Comparison of ENCODE assay signal across 9 cellular contexts in the genomic region with DNA sequence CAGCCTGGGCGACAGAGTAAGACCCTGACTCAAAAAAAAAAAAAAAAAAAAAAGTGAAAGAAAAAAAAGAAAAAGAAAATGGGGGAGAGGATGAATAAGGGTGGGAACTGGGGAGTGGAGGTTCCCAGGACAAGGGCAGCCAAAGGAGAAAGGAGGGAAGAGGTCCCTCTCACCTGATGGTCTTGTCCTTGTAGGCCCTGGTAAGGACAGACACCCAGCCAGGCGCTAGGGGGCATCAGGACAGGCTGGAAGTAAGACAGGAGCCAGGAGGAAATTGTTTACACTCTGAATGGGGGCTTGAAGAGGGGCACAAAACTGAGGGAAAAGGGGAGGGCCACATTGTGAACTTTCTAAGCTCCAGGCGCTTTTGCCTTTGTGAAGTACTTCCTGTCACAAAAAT. TPM values are rescaled to one million over a fixed set of nuclear protein-coding genes. Genes with fewer than 3 reads are reported as not detected.
A peak's percentile ranks its signal among the peaks of the same experiment; 100 is the strongest.
DNase-seq lines count a peak whose midpoint lies in the region; ATAC-seq, FAIRE-seq and TF ChIP-seq lines count a peak whose summit lies in the region.
"Had no signal": no experiment of that assay in that cellular context is flagged by ENCODE, and none has a peak within 500 bp of the region (broad histone marks: within the 10 kb centered on the region; RNA-seq: fewer than 3 reads in every experiment).

No MANE protein-coding gene starts in this region.

- no peak overlapping the region for H4K8ac ChIP-seq in H9 (replicated peaks; ENCODE audit: insufficient read length, low read depth, low read length)

- H4K5ac ChIP-seq in H9 (ENCODE audit: insufficient read length, low read depth, low read length) = no peak overlapping the region

- no peak overlapping the region for H3K4me3 Mint-ChIP-seq in H9
- H3K4me3 Mint-ChIP-seq: activated naive CD8-positive, alpha-beta T cell treated with anti-CD3 and anti-CD28 coated beads, Interleukin-2, amount 10 ng/mL, durations not matched to agents 7 days and 5 days had no signal

- no CpG with 5 or more reads among the region's 3 CpGs for WGBS in H9 (ENCODE audit: extremely low coverage, insufficient read length, low lambda C conversion rate)
- 63% methylated on average over 3 of the region's 3 CpGs for WGBS in HepG2 (ENCODE audit: low lambda C conversion rate)
- whole genome bisulfite sequencing in sigmoid colon, 2 donors = 74 to 82% methylated on average over 3 of the region's 3 CpGs

- no peak overlapping the region for H3K23ac ChIP-seq in H9 (ENCODE audit: insufficient read length, low read depth, low read length)

- TF ChIP-seq CTCF in DND-41 (IDR thresholded peaks at IDR 0.05; ENCODE audit: borderline replicate concordance, extremely low read depth, low read length, poor library complexity, severe bottlenecking) (peak; percentile 37), H9 (conservative IDR thresholded peaks at IDR 0.05) (peak; percentile 65), VCaP (conservative IDR thresholded peaks at IDR 0.05) (0 out of 2 replicates have a peak, but pooled peaks have one; percentile 20), HepG2 (CRISPR knock-in tag; IDR thresholded peaks at IDR 0.05) (peak; percentile 78), sigmoid colon (IDR thresholded peaks at IDR 0.05) (no peak)

- peaks cover 11% of the 10 kb centered on the region for H3K79me2 ChIP-seq in DND-41 (ENCODE audit: insufficient read depth, low read length)
- H3K79me2 ChIP-seq in H9 (ENCODE audit: insufficient read depth, low read length) = no peaks in the 10 kb centered on the region
- H3K79me2 ChIP-seq in HepG2 (ENCODE audit: insufficient read depth, low read length) = peaks cover 3% of the 10 kb centered on the region

- H2AFZ ChIP-seq in DND-41 (ENCODE audit: low read depth, low read length) (no peak overlapping the region), H9 (ENCODE audit: low read length) (no peak overlapping the region), HepG2 (ENCODE audit: low read length) (no peak overlapping the region)

- DNase-seq in DND-41 (no peak), H9 (peak; percentile 65), HepG2 (ENCODE audit: low spot score) (peak; percentile 58), sigmoid colon (no peak)
- DNase-seq: activated naive CD8-positive, alpha-beta T cell treated with anti-CD3 and anti-CD28 coated beads, Interleukin-2, amount 10 ng/mL, durations not matched to agents 7 days and 5 days; T-helper 9 cell had no signal

- FAIRE-seq in HepG2 (lab: Jason Lieb, UNC) = no peak

- no peaks in the 10 kb centered on the region for H3K9me3 ChIP-seq in DND-41 (ENCODE audit: insufficient read depth, low read length, severe bottlenecking)
- H3K9me3 ChIP-seq in H9 (ENCODE audit: control insufficient read depth, low read depth, low read length) = no peaks in the 10 kb centered on the region
- no peaks in the 10 kb centered on the region for H3K9me3 ChIP-seq in HepG2 (ENCODE audit: low read length)
- H3K9me3 ChIP-seq in sigmoid colon = no peaks in the 10 kb centered on the region

- H2BK12ac ChIP-seq in H9 (ENCODE audit: insufficient read length, low read depth, low read length) = no peak overlapping the region

- H2BK120ac ChIP-seq in H9 (ENCODE audit: low read depth, low read length, poor library complexity, severe bottlenecking) = no peak overlapping the region

- no peak overlapping the region for H3K18ac ChIP-seq in H9 (ENCODE audit: insufficient read length, low read depth, low read length)

- peaks cover 35% of the 10 kb centered on the region for H3K4me1 ChIP-seq in DND-41 (ENCODE audit: insufficient read depth, low read length)
- no peaks in the 10 kb centered on the region for H3K4me1 ChIP-seq in H9 (ENCODE audit: insufficient read depth, low read length)
- H3K4me1 ChIP-seq in HepG2 (ENCODE audit: insufficient read depth, low read length) = peaks cover 47% of the 10 kb centered on the region
- peaks cover 0 to 25% (median 12%) of the 10 kb centered on the region in 4 donors for H3K4me1 ChIP-seq in sigmoid colon

- H3K4me2 ChIP-seq in DND-41 (ENCODE audit: insufficient read depth, low read length) (peak overlapping the region; percentile 16; the same call in 1 of the 2 replicates), H9 (ENCODE audit: insufficient read depth, insufficient read length, low read length) (no peak overlapping the region), HepG2 (ENCODE audit: low read depth, low read length) (no peak overlapping the region)

- no peak for TF ChIP-seq EP300 in HepG2 (IDR thresholded peaks at IDR 0.05; ENCODE audit: low read depth in 2 of 2, low read length in 2 of 2)
- TF ChIP-seq EP300 in HepG2 (CRISPR knock-in tag; IDR thresholded peaks at IDR 0.05; ENCODE audit: borderline replicate concordance) = no peak
- TF ChIP-seq EP300 in sigmoid colon (IDR thresholded peaks at IDR 0.05) = no peak

- H3T11ph ChIP-seq in H9 (ENCODE audit: low read length) = no peak overlapping the region

- H2BK5ac ChIP-seq in H9 (ENCODE audit: insufficient read length, low read length) = no peak overlapping the region

- BruUV-seq in HepG2 (replicated peaks; lab: Mats Ljungman, UMichigan) = no TSS peak

- no peak overlapping the region for H3K14ac ChIP-seq in H9 (ENCODE audit: insufficient read depth, low read length)

- no peak overlapping the region for H2BK15ac ChIP-seq in H9 (ENCODE audit: low read depth, low read length)

- POLR2A ChIA-PET in HepG2 (lab: Yijun Ruan, JAX) = no interaction called here

- CTCF ChIA-PET in HepG2 (lab: Yijun Ruan, JAX; ENCODE audit: low intra/inter-chr PET ratio, low total read pairs) = interaction anchor here (1.0 to 2.9 kb wide), 2 partner anchors 29 to 578 kb away, joined by 3 to 21 read pairs; no protein-coding TSS in a partner anchor

- H3K27ac ChIP-seq in DND-41 (ENCODE audit: low read length) = no peak overlapping the region
- H3K27ac ChIP-seq in H9 (ENCODE audit: insufficient read length, low read depth, low read length) = no peak overlapping the region
- no peak overlapping the region for H3K27ac ChIP-seq in VCaP
- no peak overlapping the region for H3K27ac ChIP-seq in HepG2 (ENCODE audit: extremely low read length, insufficient read depth, low read length)
- no peak overlapping the region for H3K27ac ChIP-seq in sigmoid colon

- H3K9ac ChIP-seq in DND-41 (ENCODE audit: low read depth, low read length) (no peak overlapping the region), H9 (ENCODE audit: extremely low read depth, insufficient read length, low read length) (no peak overlapping the region), HepG2 (ENCODE audit: insufficient read depth, low read depth, low read length) (no peak overlapping the region)

- H3K79me1 ChIP-seq in H9 (ENCODE audit: insufficient read depth, low read depth, low read length, poor library complexity, severe bottlenecking) = no peaks in the 10 kb centered on the region

- H3K36me3 ChIP-seq in DND-41 (ENCODE audit: insufficient read depth, low read length) (peaks cover 10% of the 10 kb centered on the region), HepG2 (replicated peaks in 1 of 2; ENCODE audit: control insufficient read depth in 1 of 2, insufficient read depth in 2 of 2, low read length in 2 of 2) (peaks cover 1 to 5% of the 10 kb centered on the region in 2 experiments; a peak in 2 of 5 replicates), sigmoid colon (peaks cover 0 to 6% (median 0%) of the 10 kb centered on the region in 4 donors)

- intact Hi-C loops in HepG2 (cut with micrococcal nuclease; ENCODE audit: unreplicated experiment) (loop anchor here (10.0 kb wide), 2 partner anchors 202 to 208 kb away; no protein-coding TSS in a partner anchor), sigmoid colon (cut with DNase I) (loop anchor here (10.0 kb wide), 2 partner anchors 172 to 282 kb away; a partner anchor contains a TSS)

- H2BK20ac ChIP-seq in H9 (ENCODE audit: low read depth, low read length, poor library complexity, severe bottlenecking) = no peak overlapping the region

- H3K4me3 ChIP-seq in DND-41 (ENCODE audit: low read depth in 1 of 2, low read length in 2 of 2) = no peak overlapping the region
- no peak overlapping the region for H3K4me3 ChIP-seq in HepG2 (replicated peaks in 1 of 3; ENCODE audit: insufficient read depth in 1 of 3, low read depth in 2 of 3, low read length in 3 of 3)
- H3K4me3 ChIP-seq in sigmoid colon = no peak overlapping the region

- no peak overlapping the region for H3K56ac ChIP-seq in H9 (ENCODE audit: insufficient read length, low read depth, low read length)

- no peak overlapping the region for H3K4ac ChIP-seq in H9 (ENCODE audit: low read depth, low read length)

- H4K20me1 ChIP-seq in DND-41 (ENCODE audit: insufficient read depth, low read length) (no peaks in the 10 kb centered on the region), H9 (ENCODE audit: control insufficient read depth, insufficient read depth, insufficient read length) (no peaks in the 10 kb centered on the region), HepG2 (ENCODE audit: insufficient read depth, low read length) (no peaks in the 10 kb centered on the region)

- H3K9me3 Mint-ChIP-seq in H9 = peaks cover 0 to 9% of the 10 kb centered on the region in 2 experiments; a peak in 3 of 5 replicates

- H3K27ac Mint-ChIP-seq in H9 = peak overlapping the region in 1 of 3 experiments; percentile 52; a peak in 1 of 7 replicates
- H3K27ac Mint-ChIP-seq: activated naive CD8-positive, alpha-beta T cell treated with anti-CD3 and anti-CD28 coated beads, Interleukin-2, amount 10 ng/mL, durations not matched to agents 7 days and 5 days had no signal

- peaks cover 32% of the 10 kb centered on the region for H3K27me3 Mint-ChIP-seq in H9 (ENCODE audit: low read depth)

- TF ChIP-seq POLR2A in HepG2 (IDR thresholded peaks at IDR 0.05; ENCODE audit: insufficient read depth in 1 of 2, low read depth in 2 of 2, low read length in 2 of 2) (no peak), sigmoid colon (IDR thresholded peaks at IDR 0.05) (no peak)

- peaks cover 11% of the 10 kb centered on the region for H3K23me2 ChIP-seq in H9 (ENCODE audit: insufficient read length, low read depth, low read length, poor library complexity, severe bottlenecking)

- no peak overlapping the region for H4K91ac ChIP-seq in H9 (ENCODE audit: insufficient read length, low read depth, low read length)

- ATAC-seq in DND-41 (ENCODE audit: insufficient read depth, low read depth) = no peak
- ATAC-seq in HepG2 = no peak
- ATAC-seq in GM19463 (IDR thresholded peaks at IDR 0.05; ENCODE audit: unreplicated experiment) = no peak
- no peak for ATAC-seq in HG03460 (IDR thresholded peaks at IDR 0.05; ENCODE audit: unreplicated experiment)

- H3K36me3 Mint-ChIP-seq in H9 (ENCODE audit: insufficient read depth in 1 of 3, low read depth in 3 of 3) = peaks cover 3 to 11% (median 10%) of the 10 kb centered on the region in 3 experiments; a peak in 6 of 7 replicates

- H3K27me3 ChIP-seq in DND-41 (ENCODE audit: insufficient read depth, low read length, poor library complexity) (no peaks in the 10 kb centered on the region), H9 (ENCODE audit: insufficient read depth, low read length) (peaks cover 4% of the 10 kb centered on the region; the same call in 1 of the 2 replicates), HepG2 (ENCODE audit: control insufficient read depth in 1 of 2, insufficient read depth in 2 of 2, low read length in 2 of 2) (no peaks in the 10 kb centered on the region), sigmoid colon (no peaks in the 10 kb centered on the region)

- no peak overlapping the region for H2AK5ac ChIP-seq in H9 (ENCODE audit: insufficient read length, low read length)

- peaks cover 23 to 26% of the 10 kb centered on the region in 2 experiments for H3K4me1 Mint-ChIP-seq in H9

- peak; percentile 28; the same call in 1 of the 2 replicates for TF ChIP-seq RAD21 in HepG2 (CRISPR knock-in tag; IDR thresholded peaks at IDR 0.05)

- in situ Hi-C loops in HepG2 (cut with HindIII; ENCODE audit: extremely low pct_ligation_motif_present, low pct_unique_long_range_greater_than_20kb) = no loop called here

RNA-seq across cellular contexts. Expression of a gene that starts 2.3 kb away (rescaled TPM):
- total RNA-seq in H9 (2021) (5.2 and 5.4 TPM in 2 replicates), HepG2 (2016; rRNA removed; fragmentation: Illumina TruSeq; extraction: Trizol) (27.6 and 32.5 TPM in 2 replicates), sigmoid colon (1 to 10 TPM; 2.6 to 5.0 (median 2.9) TPM)
- total RNA-seq in HepG2 (2016; cell fraction: cytosol; rRNA removed; fragmentation: Illumina TruSeq; extraction: Trizol; ENCODE audit: low read depth) = 12.0 and 12.4 TPM in 2 replicates
- 26.7 and 32.6 TPM in 2 replicates for total RNA-seq in HepG2 (2016; cell fraction: insoluble cytoplasmic fraction; rRNA removed; fragmentation: Illumina TruSeq; extraction: Trizol)
- 12.3 and 14.1 TPM in 2 replicates for total RNA-seq in HepG2 (2016; cell fraction: membrane; rRNA removed; fragmentation: Illumina TruSeq; extraction: Trizol)
- 25.2 and 33.4 TPM in 2 replicates for total RNA-seq in HepG2 (2016; cell fraction: nucleus; rRNA removed; fragmentation: Illumina TruSeq; extraction: Trizol)
- polyA plus RNA-seq in HepG2 (2011; rRNA removed) (12.7 and 12.8 TPM in 2 replicates), sigmoid colon (1 to 10 TPM; 2.4 to 4.5 (median 2.8) TPM)
- 7.6 and 9.9 TPM in 2 replicates for polyA plus RNA-seq in HepG2 (2011; cell fraction: cytosol; rRNA removed)
- 8.3 and 9.4 TPM in 2 replicates for polyA plus RNA-seq in HepG2 (2011; cell fraction: nucleus; rRNA removed)
- polyA plus RNA-seq in HepG2 (2012) = 13.6 and 17.2 TPM in 2 replicates
- polyA plus RNA-seq in HepG2 (2016; cell fraction: cytosol; fragmentation: Illumina TruSeq; extraction: Trizol; ENCODE audit: low read depth) = 1.6 and 1.9 TPM in 2 replicates
- 32.3 and 36.6 TPM in 2 replicates for polyA plus RNA-seq in HepG2 (2016; cell fraction: insoluble cytoplasmic fraction; fragmentation: Illumina TruSeq; extraction: Trizol; ENCODE audit: low read depth)
- 5.4 and 6.1 TPM in 2 replicates for polyA plus RNA-seq in HepG2 (2016; cell fraction: membrane; fragmentation: Illumina TruSeq; extraction: Trizol; ENCODE audit: low read depth)
- 41.8 and 43.5 TPM in 2 replicates for polyA plus RNA-seq in HepG2 (2016; cell fraction: nucleus; fragmentation: Illumina TruSeq; extraction: Trizol; ENCODE audit: insufficient read depth, low read depth)
- polyA minus RNA-seq in HepG2 (2011; rRNA and poly(A)+ RNA removed; ENCODE audit: low replicate concordance) = 12.3 and 17.3 TPM in 2 replicates
- 18.7 and 20.1 TPM in 2 replicates for polyA minus RNA-seq in HepG2 (2011; cell fraction: cytosol; rRNA and poly(A)+ RNA removed)
- polyA minus RNA-seq in HepG2 (2011; cell fraction: nucleus; rRNA and poly(A)+ RNA removed) = 11.3 and 17.3 TPM in 2 replicates

RNA-seq across cellular contexts. Expression of a gene that starts 3.1 kb away (rescaled TPM):
- total RNA-seq in H9 (2021) = 7.5 and 8.0 TPM in 2 replicates
- 6.4 and 7.6 TPM in 2 replicates for total RNA-seq in HepG2 (2016; rRNA removed; fragmentation: Illumina TruSeq; extraction: Trizol)
- total RNA-seq in HepG2 (2016; cell fraction: cytosol; rRNA removed; fragmentation: Illumina TruSeq; extraction: Trizol; ENCODE audit: low read depth) = 3.5 and 3.6 TPM in 2 replicates
- total RNA-seq in HepG2 (2016; cell fraction: insoluble cytoplasmic fraction; rRNA removed; fragmentation: Illumina TruSeq; extraction: Trizol) = 5.4 and 8.3 TPM in 2 replicates
- 4.6 and 4.9 TPM in 2 replicates for total RNA-seq in HepG2 (2016; cell fraction: membrane; rRNA removed; fragmentation: Illumina TruSeq; extraction: Trizol)
- 9.4 and 10.7 TPM in 2 replicates for total RNA-seq in HepG2 (2016; cell fraction: nucleus; rRNA removed; fragmentation: Illumina TruSeq; extraction: Trizol)
- polyA plus RNA-seq in HepG2 (2011; rRNA removed) = 6.0 and 6.2 TPM in 2 replicates
- polyA plus RNA-seq in HepG2 (2011; cell fraction: cytosol; rRNA removed) = 3.5 and 3.6 TPM in 2 replicates
- polyA plus RNA-seq in HepG2 (2011; cell fraction: nucleus; rRNA removed) = 7.3 and 8.6 TPM in 2 replicates
- polyA plus RNA-seq in HepG2 (2012) = 3.0 and 3.6 TPM in 2 replicates
- polyA plus RNA-seq in HepG2 (2016; cell fraction: cytosol; fragmentation: Illumina TruSeq; extraction: Trizol; ENCODE audit: low read depth) = 0.34 and 0.76 TPM in 2 replicates
- polyA plus RNA-seq in HepG2 (2016; cell fraction: insoluble cytoplasmic fraction; fragmentation: Illumina TruSeq; extraction: Trizol; ENCODE audit: low read depth) = 3.1 TPM in 2 replicates
- 1.2 and 1.5 TPM in 2 replicates for polyA plus RNA-seq in HepG2 (2016; cell fraction: membrane; fragmentation: Illumina TruSeq; extraction: Trizol; ENCODE audit: low read depth)
- 9.6 and 10.3 TPM in 2 replicates for polyA plus RNA-seq in HepG2 (2016; cell fraction: nucleus; fragmentation: Illumina TruSeq; extraction: Trizol; ENCODE audit: insufficient read depth, low read depth)
- 3.0 and 11.6 TPM in 2 replicates for polyA minus RNA-seq in HepG2 (2011; rRNA and poly(A)+ RNA removed; ENCODE audit: low replicate concordance)
- 3.7 and 5.0 TPM in 2 replicates for polyA minus RNA-seq in HepG2 (2011; cell fraction: cytosol; rRNA and poly(A)+ RNA removed)
- 11.5 and 11.8 TPM in 2 replicates for polyA minus RNA-seq in HepG2 (2011; cell fraction: nucleus; rRNA and poly(A)+ RNA removed)
- total RNA-seq in sigmoid colon = 1 to 10 TPM; 4.8 to 7.2 (median 5.6) TPM
- polyA plus RNA-seq in sigmoid colon = under 1 TPM in 2 of 3 donors, not detected in 1; 0.52 to 0.60 TPM

Comparison
In these comparisons a context has a peak if more than half of its experiments do, and no peak if none do; other contexts are left out.
1. DNase-seq: peak in H9 (single experiment) and HepG2 (single experiment); none in DND-41 (single experiment) and sigmoid colon (single experiment).
2. CTCF ChIP-seq: peak in DND-41 (single experiment), H9 (single experiment), VCaP (single experiment) and HepG2 (single experiment); none in sigmoid colon (0 of 4).